Comparison of ENCODE assay signal across 9 cellular contexts in genomic region chr6:163417595-163417994, GRCh38. TPM values are rescaled to one million over a fixed set of nuclear protein-coding genes. Genes with fewer than 3 reads are reported as not detected.
A peak's percentile ranks its signal among the peaks of the same experiment; 100 is the strongest.
DNase-seq lines count a peak whose midpoint lies in the region; ATAC-seq, FAIRE-seq and TF ChIP-seq lines count a peak whose summit lies in the region.
"Had no signal": no experiment of that assay in that cellular context is flagged by ENCODE, and none has a peak within 500 bp of the region (broad histone marks: within the 10 kb centered on the region; RNA-seq: fewer than 3 reads in every experiment).

No MANE protein-coding gene starts in this region.

- in situ Hi-C loops in gastrocnemius medialis (cut with MboI; ENCODE audit: low sequenced_read_pairs in 4 of 4) = loop anchor here in 2 of 4 donors (25.0 kb wide), 2 partner anchors 555 to 1820 kb away; no protein-coding TSS in a partner anchor

- H3K36me3 ChIP-seq in SK-N-MC (ENCODE audit: insufficient read depth, low read length) (no peaks in the 10 kb centered on the region), gastrocnemius medialis (no peaks in the 10 kb centered on the region)

- DNase-seq in GM12891 (ENCODE audit: insufficient read length, low spot score) (no peak), SK-N-MC (ENCODE audit: low read depth, low spot score) (no peak), fibroblast of the aortic adventitia (ENCODE audit: low read depth) (peak; percentile 19), gastrocnemius medialis (no peak), SW 1271 (lab: John Stamatoyannopoulos, UW) (no peak), NCI-H82 (lab: John Stamatoyannopoulos, UW) (no peak), NCI-H2171 (lab: John Stamatoyannopoulos, UW) (no peak), AML-193 (lab: John Stamatoyannopoulos, UW) (no peak)
- DNase-seq: naive B cell had no signal

- H3K27ac ChIP-seq in SK-N-MC (peak overlapping the region; percentile 56), gastrocnemius medialis (peak overlapping the region; percentile 98 to 99 (median 99))

- no peak for ATAC-seq in gastrocnemius medialis

- H3K4me3 ChIP-seq in SK-N-MC = peak overlapping the region; percentile 82
- H3K4me3 ChIP-seq in fibroblast of the aortic adventitia (ENCODE audit: low read depth, low read length) = peak overlapping the region; percentile 53
- peak overlapping the region; percentile 71 to 96 (median 87) for H3K4me3 ChIP-seq in gastrocnemius medialis

- peaks cover 34 to 37% of the 10 kb centered on the region in 2 donors for H3K4me1 ChIP-seq in gastrocnemius medialis

- TF ChIP-seq POLR2A in GM12891 (IDR thresholded peaks at IDR 0.05; ENCODE audit: low read depth, low read length) = no peak
- no peak for TF ChIP-seq POLR2A in gastrocnemius medialis (IDR thresholded peaks at IDR 0.05)

- peak overlapping the region; percentile 39 for H3K9ac ChIP-seq in SK-N-MC (ENCODE audit: insufficient read length)

- H3K9me3 ChIP-seq in SK-N-MC (ENCODE audit: low read depth, low read length) (no peaks in the 10 kb centered on the region), gastrocnemius medialis (no peaks in the 10 kb centered on the region)

- H3K27me3 ChIP-seq in gastrocnemius medialis = no peaks in the 10 kb centered on the region

- FAIRE-seq in GM12891 (lab: Jason Lieb, UNC) = peak; percentile 60

- intact Hi-C loops in gastrocnemius medialis (cut with DNase I; ENCODE audit: low total_unique reads) = loop anchor here (2.0 to 10.0 kb wide), 4 partner anchors 539 to 1507 kb away; partner anchors contain the start of genes PACRG and PRKN

- TF ChIP-seq CTCF in fibroblast of the aortic adventitia (IDR thresholded peaks at IDR 0.05; ENCODE audit: insufficient read depth, low read length) = no peak
- no peak for TF ChIP-seq CTCF in gastrocnemius medialis (IDR thresholded peaks at IDR 0.05 in 4 of 5, conservative IDR thresholded peaks at IDR 0.05 in 1 of 5)

TF ChIP-seq in GM12891, 5 proteins besides CTCF, POLR2A, EP300 and RAD21:
- no peak for TF ChIP-seq TAF1 (IDR thresholded peaks at IDR 0.05; ENCODE audit: low read depth, low read length)
- no peak for TF ChIP-seq POLR2AphosphoS5 (IDR thresholded peaks at IDR 0.05; ENCODE audit: low read depth, low read length)
- no peak for TF ChIP-seq POU2F2 (IDR thresholded peaks at IDR 0.05; ENCODE audit: low read depth, low read length)
- TF ChIP-seq PAX5 (IDR thresholded peaks at IDR 0.05; ENCODE audit: insufficient read depth, low read length, severe bottlenecking) = no peak
- no peak for TF ChIP-seq SPI1 (IDR thresholded peaks at IDR 0.05; ENCODE audit: low read depth, low read length)

RNA-seq across cellular contexts. Expression of gene QKI, which starts 3.1 kb away (rescaled TPM):
- 25.2 TPM for polyA plus RNA-seq in GM12891 (2012; ENCODE audit: low read depth, missing spikeins)
- total RNA-seq in fibroblast of the aortic adventitia (ENCODE audit: low replicate concordance) (125 and 145 TPM in 2 replicates), gastrocnemius medialis (100 to 1,000 TPM; 283 to 425 (median 344) TPM)
